ENCODE assay signal across 2 cellular contexts in the genomic region with DNA sequence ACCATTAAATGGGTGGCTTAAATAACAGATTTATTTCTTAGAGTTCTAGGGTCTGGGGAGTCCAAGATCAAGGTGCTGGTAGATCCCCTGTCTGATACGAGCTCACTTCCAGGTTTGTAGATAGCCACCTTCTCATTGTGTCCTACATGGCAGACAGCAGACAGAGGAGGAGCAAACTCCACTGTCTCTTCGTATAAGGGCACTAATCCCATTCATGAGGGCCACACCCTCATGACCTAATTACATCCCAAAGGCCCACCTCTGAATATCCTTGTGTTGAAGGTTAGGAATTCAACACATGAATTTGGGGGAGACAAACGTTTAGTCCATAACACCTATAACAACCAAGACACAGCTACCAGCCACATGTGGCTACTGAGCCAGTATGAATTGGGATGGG.
TF ChIP-seq lines count a peak whose summit lies in the region.

No MANE protein-coding gene starts in this region.

TF ChIP-seq in HepG2, 621 proteins besides CTCF, POLR2A, EP300 and RAD21:
- TF ChIP-seq RFX3 (CRISPR knock-in tag; IDR thresholded peaks at IDR 0.05): no peak
- TF ChIP-seq ZNF264 (CRISPR knock-in tag; IDR thresholded peaks at IDR 0.05): peak; percentile 98
- TF ChIP-seq, protein P1, sequence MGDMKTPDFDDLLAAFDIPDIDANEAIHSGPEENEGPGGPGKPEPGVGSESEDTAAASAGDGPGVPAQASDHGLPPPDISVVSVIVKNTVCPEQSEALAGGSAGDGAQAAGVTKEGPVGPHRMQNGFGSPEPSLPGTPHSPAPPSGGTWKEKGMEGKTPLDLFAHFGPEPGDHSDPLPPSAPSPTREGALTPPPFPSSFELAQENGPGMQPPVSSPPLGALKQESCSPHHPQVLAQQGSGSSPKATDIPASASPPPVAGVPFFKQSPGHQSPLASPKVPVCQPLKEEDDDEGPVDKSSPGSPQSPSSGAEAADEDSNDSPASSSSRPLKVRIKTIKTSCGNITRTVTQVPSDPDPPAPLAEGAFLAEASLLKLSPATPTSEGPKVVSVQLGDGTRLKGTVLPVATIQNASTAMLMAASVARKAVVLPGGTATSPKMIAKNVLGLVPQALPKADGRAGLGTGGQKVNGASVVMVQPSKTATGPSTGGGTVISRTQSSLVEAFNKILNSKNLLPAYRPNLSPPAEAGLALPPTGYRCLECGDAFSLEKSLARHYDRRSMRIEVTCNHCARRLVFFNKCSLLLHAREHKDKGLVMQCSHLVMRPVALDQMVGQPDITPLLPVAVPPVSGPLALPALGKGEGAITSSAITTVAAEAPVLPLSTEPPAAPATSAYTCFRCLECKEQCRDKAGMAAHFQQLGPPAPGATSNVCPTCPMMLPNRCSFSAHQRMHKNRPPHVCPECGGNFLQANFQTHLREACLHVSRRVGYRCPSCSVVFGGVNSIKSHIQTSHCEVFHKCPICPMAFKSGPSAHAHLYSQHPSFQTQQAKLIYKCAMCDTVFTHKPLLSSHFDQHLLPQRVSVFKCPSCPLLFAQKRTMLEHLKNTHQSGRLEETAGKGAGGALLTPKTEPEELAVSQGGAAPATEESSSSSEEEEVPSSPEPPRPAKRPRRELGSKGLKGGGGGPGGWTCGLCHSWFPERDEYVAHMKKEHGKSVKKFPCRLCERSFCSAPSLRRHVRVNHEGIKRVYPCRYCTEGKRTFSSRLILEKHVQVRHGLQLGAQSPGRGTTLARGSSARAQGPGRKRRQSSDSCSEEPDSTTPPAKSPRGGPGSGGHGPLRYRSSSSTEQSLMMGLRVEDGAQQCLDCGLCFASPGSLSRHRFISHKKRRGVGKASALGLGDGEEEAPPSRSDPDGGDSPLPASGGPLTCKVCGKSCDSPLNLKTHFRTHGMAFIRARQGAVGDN (CRISPR knock-in tag; IDR thresholded peaks at IDR 0.05): no peak

TF ChIP-seq in K562, 482 proteins besides CTCF, POLR2A, EP300 and RAD21 (continues in another document):
- TF ChIP-seq DPF2 (IDR thresholded peaks at IDR 0.05) (no peak), MXI1 (IDR thresholded peaks at IDR 0.05; ENCODE audit: low read depth, low read length) (no peak), TBL1XR1 (IDR thresholded peaks at IDR 0.05; ENCODE audit: low read length in 2 of 2) (no peak), ZNF41 (CRISPR knock-in tag; conservative IDR thresholded peaks at IDR 0.05) (no peak), KAT8 (IDR thresholded peaks at IDR 0.05; ENCODE audit: low read depth) (no peak), L3MBTL2 (IDR thresholded peaks at IDR 0.05) (no peak), XRCC5 (IDR thresholded peaks at IDR 0.05; ENCODE audit: low read depth, low read length) (no peak), TAF1 (IDR thresholded peaks at IDR 0.05; ENCODE audit: control insufficient read depth, extremely low read depth, insufficient read depth, low read length, severe bottlenecking) (no peak), CLOCK (CRISPR knock-in tag; IDR thresholded peaks at IDR 0.05; ENCODE audit: borderline replicate concordance) (no peak), NR4A1 (CRISPR knock-in tag; IDR thresholded peaks at IDR 0.05) (no peak), NR4A1 (tag; IDR thresholded peaks at IDR 0.05) (no peak), MCM2 (IDR thresholded peaks at IDR 0.05; ENCODE audit: low read depth) (no peak), PHF21A (IDR thresholded peaks at IDR 0.05; ENCODE audit: borderline replicate concordance, low read depth) (no peak), ZFX (CRISPR knock-in tag; IDR thresholded peaks at IDR 0.05) (no peak), ZZZ3 (IDR thresholded peaks at IDR 0.05) (no peak), RAD51 (IDR thresholded peaks at IDR 0.05; ENCODE audit: borderline replicate concordance, low read depth) (no peak), PKNOX1 (IDR thresholded peaks at IDR 0.05) (no peak), STAT6 (CRISPR knock-in tag; IDR thresholded peaks at IDR 0.05) (no peak), NR2C1 (IDR thresholded peaks at IDR 0.05) (no peak), NR2C1 (tag; IDR thresholded peaks at IDR 0.05) (0 out of 2 replicates have a peak, but pooled peaks have one; percentile 22), SMARCA4 (IDR thresholded peaks at IDR 0.05) (no peak), ZNF384 (IDR thresholded peaks at IDR 0.05; ENCODE audit: low read depth, low read length) (no peak), DEAF1 (CRISPR knock-in tag; IDR thresholded peaks at IDR 0.05) (no peak), SRSF1 (IDR thresholded peaks at IDR 0.05; ENCODE audit: low read depth, low read length) (no peak), ZNF592 (IDR thresholded peaks at IDR 0.05) (peak; percentile 52), BHLHE40 (IDR thresholded peaks at IDR 0.05; ENCODE audit: low read length) (no peak), EGR1 (conservative IDR thresholded peaks at IDR 0.05) (no peak), ZNF668 (CRISPR knock-in tag; IDR thresholded peaks at IDR 0.05) (no peak)
- TF ChIP-seq, protein P2, sequence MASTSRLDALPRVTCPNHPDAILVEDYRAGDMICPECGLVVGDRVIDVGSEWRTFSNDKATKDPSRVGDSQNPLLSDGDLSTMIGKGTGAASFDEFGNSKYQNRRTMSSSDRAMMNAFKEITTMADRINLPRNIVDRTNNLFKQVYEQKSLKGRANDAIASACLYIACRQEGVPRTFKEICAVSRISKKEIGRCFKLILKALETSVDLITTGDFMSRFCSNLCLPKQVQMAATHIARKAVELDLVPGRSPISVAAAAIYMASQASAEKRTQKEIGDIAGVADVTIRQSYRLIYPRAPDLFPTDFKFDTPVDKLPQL (IDR thresholded peaks at IDR 0.05; ENCODE audit: extremely low read depth, insufficient read length): no peak
- TF ChIP-seq, protein P3, sequence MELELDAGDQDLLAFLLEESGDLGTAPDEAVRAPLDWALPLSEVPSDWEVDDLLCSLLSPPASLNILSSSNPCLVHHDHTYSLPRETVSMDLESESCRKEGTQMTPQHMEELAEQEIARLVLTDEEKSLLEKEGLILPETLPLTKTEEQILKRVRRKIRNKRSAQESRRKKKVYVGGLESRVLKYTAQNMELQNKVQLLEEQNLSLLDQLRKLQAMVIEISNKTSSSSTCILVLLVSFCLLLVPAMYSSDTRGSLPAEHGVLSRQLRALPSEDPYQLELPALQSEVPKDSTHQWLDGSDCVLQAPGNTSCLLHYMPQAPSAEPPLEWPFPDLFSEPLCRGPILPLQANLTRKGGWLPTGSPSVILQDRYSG (tag; conservative IDR thresholded peaks at IDR 0.05; ENCODE audit: low read depth): peak; percentile 35; the same call in 1 of the 2 replicates
- TF ChIP-seq, protein P4, sequence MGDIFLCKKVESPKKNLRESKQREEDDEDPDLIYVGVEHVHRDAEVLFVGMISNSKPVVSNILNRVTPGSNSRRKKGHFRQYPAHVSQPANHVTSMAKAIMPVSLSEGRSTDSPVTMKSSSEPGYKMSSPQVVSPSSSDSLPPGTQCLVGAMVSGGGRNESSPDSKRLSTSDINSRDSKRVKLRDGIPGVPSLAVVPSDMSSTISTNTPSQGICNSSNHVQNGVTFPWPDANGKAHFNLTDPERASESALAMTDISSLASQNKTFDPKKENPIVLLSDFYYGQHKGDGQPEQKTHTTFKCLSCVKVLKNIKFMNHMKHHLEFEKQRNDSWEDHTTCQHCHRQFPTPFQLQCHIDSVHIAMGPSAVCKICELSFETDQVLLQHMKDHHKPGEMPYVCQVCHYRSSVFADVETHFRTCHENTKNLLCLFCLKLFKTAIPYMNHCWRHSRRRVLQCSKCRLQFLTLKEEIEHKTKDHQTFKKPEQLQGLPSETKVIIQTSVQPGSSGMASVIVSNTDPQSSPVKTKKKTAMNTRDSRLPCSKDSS (IDR thresholded peaks at IDR 0.05; ENCODE audit: low read depth, partially characterized antibody): no peak
- TF ChIP-seq, protein P5, sequence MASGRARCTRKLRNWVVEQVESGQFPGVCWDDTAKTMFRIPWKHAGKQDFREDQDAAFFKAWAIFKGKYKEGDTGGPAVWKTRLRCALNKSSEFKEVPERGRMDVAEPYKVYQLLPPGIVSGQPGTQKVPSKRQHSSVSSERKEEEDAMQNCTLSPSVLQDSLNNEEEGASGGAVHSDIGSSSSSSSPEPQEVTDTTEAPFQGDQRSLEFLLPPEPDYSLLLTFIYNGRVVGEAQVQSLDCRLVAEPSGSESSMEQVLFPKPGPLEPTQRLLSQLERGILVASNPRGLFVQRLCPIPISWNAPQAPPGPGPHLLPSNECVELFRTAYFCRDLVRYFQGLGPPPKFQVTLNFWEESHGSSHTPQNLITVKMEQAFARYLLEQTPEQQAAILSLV (tag; IDR thresholded peaks at IDR 0.05): no peak
- TF ChIP-seq, protein P6, sequence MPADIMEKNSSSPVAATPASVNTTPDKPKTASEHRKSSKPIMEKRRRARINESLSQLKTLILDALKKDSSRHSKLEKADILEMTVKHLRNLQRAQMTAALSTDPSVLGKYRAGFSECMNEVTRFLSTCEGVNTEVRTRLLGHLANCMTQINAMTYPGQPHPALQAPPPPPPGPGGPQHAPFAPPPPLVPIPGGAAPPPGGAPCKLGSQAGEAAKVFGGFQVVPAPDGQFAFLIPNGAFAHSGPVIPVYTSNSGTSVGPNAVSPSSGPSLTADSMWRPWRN (IDR thresholded peaks at IDR 0.05; ENCODE audit: low read depth): no peak
